12 cellular contexts compared by ENCODE assay signal in the genomic region with DNA sequence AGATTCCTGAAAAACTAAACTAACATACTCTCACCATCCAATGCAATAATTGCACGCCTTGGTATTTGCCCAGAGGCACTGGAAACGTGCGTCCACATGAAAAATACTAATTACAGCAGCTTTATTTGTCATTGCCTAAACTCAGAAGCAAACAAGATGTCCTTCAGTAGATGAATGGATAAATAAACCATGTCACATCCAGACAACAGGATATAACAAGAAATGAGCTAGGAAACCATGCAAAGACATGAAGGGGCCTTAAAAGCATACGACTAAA. TPM values are rescaled to one million over a fixed set of nuclear protein-coding genes. Genes with fewer than 3 reads are reported as not detected.
DNase-seq lines count a peak whose midpoint lies in the region; ATAC-seq and TF ChIP-seq lines count a peak whose summit lies in the region.
"Had no signal": no experiment of that assay in that cellular context is flagged by ENCODE, and none has a peak within 500 bp of the region (broad histone marks: within the 10 kb centered on the region; RNA-seq: fewer than 3 reads in every experiment).

No MANE protein-coding gene starts in this region.

- no peaks in the 10 kb centered on the region for H3K27me3 Mint-ChIP-seq in activated naive CD4-positive, alpha-beta T cell treated with anti-CD3 and anti-CD28 coated beads, Interleukin-2, amount 50 U/mL, for 24 hours

- H3K36me3 Mint-ChIP-seq in activated naive CD4-positive, alpha-beta T cell treated with anti-CD3 and anti-CD28 coated beads, Interleukin-2, amount 50 U/mL, for 24 hours, result no peaks in the 10 kb centered on the region

- H3K27me3 ChIP-seq in suprapubic skin, result no peaks in the 10 kb centered on the region
- H3K27me3 ChIP-seq in gastroesophageal sphincter, result no peaks in the 10 kb centered on the region
- no peaks in the 10 kb centered on the region for H3K27me3 ChIP-seq in testis
- H3K27me3 ChIP-seq: heart left ventricle had no signal

- H3K9me3 ChIP-seq in suprapubic skin, result no peaks in the 10 kb centered on the region
- no peaks in the 10 kb centered on the region for H3K9me3 ChIP-seq in gastroesophageal sphincter
- no peaks in the 10 kb centered on the region for H3K9me3 ChIP-seq in testis
- H3K9me3 ChIP-seq: heart left ventricle had no signal

- peaks cover 79% of the 10 kb centered on the region for H3K4me1 ChIP-seq in suprapubic skin
- peaks cover 4 to 98% (median 68%) of the 10 kb centered on the region in 3 donors for H3K4me1 ChIP-seq in gastroesophageal sphincter
- H3K4me1 ChIP-seq in testis, result peaks cover 81% of the 10 kb centered on the region

- 59% methylated on average over 4 of the region's 4 CpGs for WGBS in suprapubic skin
- 66 to 86% methylated on average over 4 of the region's 4 CpGs for WGBS in gastroesophageal sphincter (ENCODE audit: low coverage in 1 of 2), 2 donors
- WGBS in testis, 2 donors, result 91 to 94% methylated on average over 4 of the region's 4 CpGs

- H3K4me3 ChIP-seq in suprapubic skin (no peak overlapping the region), gastroesophageal sphincter (no peak overlapping the region), testis (no peak overlapping the region)
- H3K4me3 ChIP-seq: heart left ventricle, SK-N-MC had no signal

- ATAC-seq in gastroesophageal sphincter, result no peak
- ATAC-seq: heart left ventricle had no signal

- CTCF ChIA-PET in RWPE1 (lab: Yijun Ruan, JAX), result interaction anchor here (0.6 to 1.5 kb wide), 6 partner anchors 10 to 350 kb away, joined by 3 to 6 read pairs (median 4); no protein-coding TSS in a partner anchor

- no peak overlapping the region for H3K4me3 Mint-ChIP-seq in activated naive CD4-positive, alpha-beta T cell treated with anti-CD3 and anti-CD28 coated beads, Interleukin-2, amount 50 U/mL, for 24 hours

- peaks cover 74% of the 10 kb centered on the region for H3K4me1 Mint-ChIP-seq in activated naive CD4-positive, alpha-beta T cell treated with anti-CD3 and anti-CD28 coated beads, Interleukin-2, amount 50 U/mL, for 24 hours

- intact Hi-C loops in testis (cut with DNase I; ENCODE audit: low total_unique reads), result no loop called here

- POLR2A ChIA-PET in RWPE1 (lab: Yijun Ruan, JAX; ENCODE audit: low non-redundant PET), result interaction anchor here (0.6 kb wide), 2 partner anchors 15 to 151 kb away, joined by 3 to 4 read pairs; no protein-coding TSS in a partner anchor

- TF ChIP-seq POLR2A in suprapubic skin (IDR thresholded peaks at IDR 0.05) (no peak), gastroesophageal sphincter (IDR thresholded peaks at IDR 0.05) (no peak), testis (IDR thresholded peaks at IDR 0.05) (no peak)

- TF ChIP-seq CTCF in RWPE1 (conservative IDR thresholded peaks at IDR 0.05; ENCODE audit: low read depth) (no peak), suprapubic skin (IDR thresholded peaks at IDR 0.05) (no peak), gastroesophageal sphincter (IDR thresholded peaks at IDR 0.05) (no peak), testis (IDR thresholded peaks at IDR 0.05) (no peak)

- no peaks in the 10 kb centered on the region for H3K36me3 ChIP-seq in suprapubic skin
- H3K36me3 ChIP-seq in gastroesophageal sphincter, result no peaks in the 10 kb centered on the region
- no peaks in the 10 kb centered on the region for H3K36me3 ChIP-seq in testis (ENCODE audit: low read depth, missing control alignments)

- H3K9me3 Mint-ChIP-seq in activated naive CD4-positive, alpha-beta T cell treated with anti-CD3 and anti-CD28 coated beads, Interleukin-2, amount 50 U/mL, for 24 hours, result no peaks in the 10 kb centered on the region

- DNase-seq in activated naive CD4-positive, alpha-beta T cell (lab: John Stamatoyannopoulos, UW), result no peak
- DNase-seq in RWPE1 (ENCODE audit: low spot score) (peak; percentile 65), epithelial cell of prostate (ENCODE audit: low read depth, low spot score) (no peak), suprapubic skin (ENCODE audit: low spot score in 2 of 2) (no peak), testis (no peak), COR-L47 (lab: John Stamatoyannopoulos, UW) (no peak)
- DNase-seq: cerebellar nuclear complex, heart left ventricle, left cardiac atrium had no signal

- H3K27ac ChIP-seq in RWPE1, result peak overlapping the region; percentile 85
- peak overlapping the region; percentile 91 for H3K27ac ChIP-seq in epithelial cell of prostate
- H3K27ac ChIP-seq in suprapubic skin, result peak overlapping the region; percentile 64
- H3K27ac ChIP-seq in gastroesophageal sphincter, result no peak overlapping the region
- H3K27ac ChIP-seq in testis, result no peak overlapping the region
- H3K27ac ChIP-seq: SK-N-MC had no signal

- TF ChIP-seq EP300 in suprapubic skin (IDR thresholded peaks at IDR 0.05) (no peak), gastroesophageal sphincter (IDR thresholded peaks at IDR 0.05) (no peak)

- peak overlapping the region; percentile 30 for H3K27ac Mint-ChIP-seq in activated naive CD4-positive, alpha-beta T cell treated with anti-CD3 and anti-CD28 coated beads, Interleukin-2, amount 50 U/mL, for 24 hours

RNA-seq across cellular contexts. Expression of a gene that starts 25.0 kb away (rescaled TPM):
- total RNA-seq in suprapubic skin (10 to 100 TPM; 27.0 to 59.5 (median 36.9) TPM), gastroesophageal sphincter (10 to 100 TPM; 12.5 to 19.0 (median 14.7) TPM), testis (10 to 100 TPM; 75.8 to 76.1 TPM)
- 48.0 TPM for polyA plus RNA-seq in testis (ENCODE audit: insufficient read depth, low read depth, low replicate concordance)

RNA-seq across cellular contexts. Expression of a gene that starts 46.5 kb away (rescaled TPM):
- total RNA-seq in suprapubic skin, result 100 to 1,000 TPM; 194 to 217 (median 203) TPM
- 100 to 1,000 TPM; 408 to 436 (median 418) TPM for total RNA-seq in gastroesophageal sphincter
- 100 to 1,000 TPM; 587 to 614 TPM for total RNA-seq in testis
- 571 TPM for polyA plus RNA-seq in testis (ENCODE audit: insufficient read depth, low read depth, low replicate concordance)

RNA-seq across cellular contexts. Expression of a gene that starts 59.0 kb away (rescaled TPM):
- total RNA-seq in suprapubic skin (10 to 100 TPM in 3 of 4 donors, 1 to 10 TPM in 1; 7.9 to 27.6 (median 21.0) TPM), gastroesophageal sphincter (10 to 100 TPM; 15.2 to 31.6 (median 19.8) TPM), testis (1,000 to 10,000 TPM in 1 of 2 donors, 100 to 1,000 TPM in 1; 1,000 to 1,122 TPM)
- polyA plus RNA-seq in testis (ENCODE audit: insufficient read depth, low read depth, low replicate concordance), result 493 TPM

Comparison
In these comparisons a context has a peak if more than half of its experiments do, and no peak if none do; other contexts are left out.
1. H3K27ac ChIP-seq: peak in RWPE1 (single experiment), epithelial cell of prostate (single experiment) and suprapubic skin (single experiment); none in gastroesophageal sphincter (0 of 4) and testis (0 of 2).
2. RNA of a gene that starts 59.0 kb away (total RNA-seq): 1,000 to 1,122 TPM in testis; 7.9 to 27.6 TPM in suprapubic skin and 15.2 to 31.6 TPM in gastroesophageal sphincter; every median in the first group is over 10 times any median in the second.